In genomic region chr9:123607479-123607878, GRCh38 we compare ENCODE assay signal across 20 cellular contexts.
DNase-seq lines count a peak whose midpoint lies in the region; ATAC-seq and TF ChIP-seq lines count a peak whose summit lies in the region.
"Had no signal": no experiment of that assay in that cellular context is flagged by ENCODE, and none has a peak within 500 bp of the region (broad histone marks: within the 10 kb centered on the region; RNA-seq: fewer than 3 reads in every experiment).

No MANE protein-coding gene starts in this region.

- H3K27me3 ChIP-seq in KMS-11 (ENCODE audit: insufficient read depth, low read depth) (no peaks in the 10 kb centered on the region), thyroid gland (no peaks in the 10 kb centered on the region), colonic mucosa (no peaks in the 10 kb centered on the region)

- H3K4me1 ChIP-seq in KMS-11 (ENCODE audit: low read depth, poor library complexity, severe bottlenecking) (peaks cover 17% of the 10 kb centered on the region), thyroid gland (peaks cover 14 to 34% of the 10 kb centered on the region in 2 donors), colonic mucosa (no peaks in the 10 kb centered on the region)

- TF ChIP-seq CTCF in KMS-11 (conservative IDR thresholded peaks at IDR 0.05; ENCODE audit: low read depth, low read length) (no peak), thyroid gland (IDR thresholded peaks at IDR 0.05) (peak in 1 of 6 experiments; percentile 38), colonic mucosa (IDR thresholded peaks at IDR 0.05) (no peak)

- peak; percentile 16 for DNase-seq in SW480 (ENCODE audit: low spot score)
- no peak for DNase-seq in memory B cell (ENCODE audit: low spot score in 2 of 2)
- DNase-seq in thyroid gland, result peak in 1 of 2 donors; percentile 23
- no peak for DNase-seq in NK-92 (lab: John Stamatoyannopoulos, UW; ENCODE audit: unreplicated experiment)
- no peak for DNase-seq in colonic mucosa
- DNase-seq: ACHN, DMS79 treated with DMSO at 0.1 percent for 48 hours, GOT3, KBM-7, NCI-H1417, NCI-H187, NCI-H226, NCI-H524 treated with DMSO at 0.1 percent for 48 hours, RPMI8226, SHP77 treated with DMSO at 0.1 percent for 48 hours, SK-N-SH, T-cell had no signal

- H3K27ac ChIP-seq in KMS-11, result 0 out of 2 replicates have a peak overlapping the region, but pooled peaks have one; percentile 20
- peak overlapping the region in 2 of 3 donors; percentile 47 to 54 for H3K27ac ChIP-seq in thyroid gland
- no peak overlapping the region for H3K27ac ChIP-seq in colonic mucosa

- H3K4me1 Mint-ChIP-seq in memory B cell, result peaks cover 39% of the 10 kb centered on the region
- H3K4me1 Mint-ChIP-seq: CD14-positive monocyte, T-cell had no signal

- 78 to 81% methylated on average over 2 of the region's 2 CpGs for WGBS in thyroid gland, 2 donors

- no peaks in the 10 kb centered on the region for H3K9me3 Mint-ChIP-seq in memory B cell
- H3K9me3 Mint-ChIP-seq: CD14-positive monocyte, T-cell had no signal

- H3K4me2 ChIP-seq in KMS-11, result peak overlapping the region; percentile 29; the same call in 1 of the 2 replicates
- H3K4me2 ChIP-seq: SK-N-SH had no signal

- TF ChIP-seq POLR2A in thyroid gland (IDR thresholded peaks at IDR 0.05), result no peak

- H4K20me1 ChIP-seq in KMS-11 (ENCODE audit: insufficient read depth), result no peaks in the 10 kb centered on the region

- intact Hi-C loops in thyroid gland (cut with DNase I) (no loop called here), colonic mucosa (cut with DNase I) (no loop called here)

- H3K9me3 ChIP-seq in thyroid gland (no peaks in the 10 kb centered on the region), colonic mucosa (no peaks in the 10 kb centered on the region)
- H3K9me3 ChIP-seq: SK-N-SH had no signal

- H3K36me3 ChIP-seq in KMS-11 (ENCODE audit: insufficient read depth) (no peaks in the 10 kb centered on the region), thyroid gland (no peaks in the 10 kb centered on the region), colonic mucosa (no peaks in the 10 kb centered on the region)

- no peaks in the 10 kb centered on the region for H3K79me2 ChIP-seq in KMS-11 (ENCODE audit: insufficient read depth, low read depth)

- H3K9ac ChIP-seq in KMS-11 (no peak overlapping the region), colonic mucosa (ENCODE audit: low read depth in 2 of 2, low read length in 2 of 2) (no peak overlapping the region)
- H3K9ac ChIP-seq: SK-N-SH had no signal

- no peak overlapping the region for H3K4me3 ChIP-seq in KMS-11 (IDR thresholded peaks at IDR 0.05; ENCODE audit: insufficient read depth, low read depth, low read length)
- H3K4me3 ChIP-seq in thyroid gland (replicated peaks in 1 of 3), result no peak overlapping the region
- no peak overlapping the region for H3K4me3 ChIP-seq in colonic mucosa

- no peak for ATAC-seq in memory B cell (ENCODE audit: low read depth)
- ATAC-seq in GM18498 (IDR thresholded peaks at IDR 0.05; ENCODE audit: unreplicated experiment), result no peak
- ATAC-seq: T-cell had no signal

- H2AFZ ChIP-seq in KMS-11 (ENCODE audit: low read depth), result no peak overlapping the region

- H3K27ac Mint-ChIP-seq in memory B cell, result peak overlapping the region; percentile 74
- H3K27ac Mint-ChIP-seq: T-cell had no signal

- peaks cover 2% of the 10 kb centered on the region for H3K36me3 Mint-ChIP-seq in memory B cell

- H3K27me3 Mint-ChIP-seq in memory B cell, result no peaks in the 10 kb centered on the region
- H3K27me3 Mint-ChIP-seq: T-cell had no signal

- H3K4me3 Mint-ChIP-seq in memory B cell, result peak overlapping the region; percentile 58
- H3K4me3 Mint-ChIP-seq: CD14-positive monocyte, T-cell had no signal
